ENCODE assay signal across 28 cellular contexts in the genomic region with DNA sequence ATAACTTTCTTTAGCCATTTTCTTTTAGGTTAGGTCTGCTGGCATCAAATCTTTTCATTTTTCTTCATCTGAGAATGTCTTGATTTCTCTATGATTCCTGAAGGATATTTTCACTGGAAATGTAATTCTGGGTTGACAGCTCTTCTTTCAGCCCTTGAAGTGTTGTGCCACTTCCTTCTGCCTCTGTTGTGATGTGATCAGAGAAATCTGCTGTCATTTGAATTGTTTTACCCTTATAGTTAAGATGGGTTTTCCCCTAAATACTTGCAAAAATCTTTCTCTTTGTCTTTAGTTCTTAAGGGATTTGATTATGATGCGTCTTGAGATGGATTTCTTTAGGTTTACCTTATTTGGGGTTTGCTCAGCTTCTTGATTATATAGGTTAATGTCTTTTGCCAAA. TPM values are rescaled to one million over a fixed set of nuclear protein-coding genes. Genes with fewer than 3 reads are reported as not detected.
DNase-seq lines count a peak whose midpoint lies in the region; ATAC-seq and TF ChIP-seq lines count a peak whose summit lies in the region.
"Had no signal": no experiment of that assay in that cellular context is flagged by ENCODE, and none has a peak within 500 bp of the region (broad histone marks: within the 10 kb centered on the region; RNA-seq: fewer than 3 reads in every experiment).

No MANE protein-coding gene starts in this region.

- H3K9me3 Mint-ChIP-seq in CD4-positive, CD25-positive, alpha-beta regulatory T cell = peaks cover 0 to 10% (median 1%) of the 10 kb centered on the region in 7 donors
- H3K9me3 Mint-ChIP-seq in GM23338 (no peaks in the 10 kb centered on the region), naive B cell (peaks cover 0 to 12% (median 2%) of the 10 kb centered on the region in 7 donors)
- no peaks in the 10 kb centered on the region for H3K9me3 Mint-ChIP-seq in activated naive CD8-positive, alpha-beta T cell (ENCODE audit: low read depth)

- peaks cover 32% of the 10 kb centered on the region for H3K4me1 ChIP-seq in CD4-positive, CD25-positive, alpha-beta regulatory T cell (ENCODE audit: control insufficient read depth, insufficient read depth, low read length, poor library complexity, severe bottlenecking)
- peaks cover 16% of the 10 kb centered on the region for H3K4me1 ChIP-seq in GM23338 (ENCODE audit: insufficient read depth)
- H3K4me1 ChIP-seq: breast epithelium had no signal

- ATAC-seq in CD4-positive, CD25-positive, alpha-beta regulatory T cell (ENCODE audit: low read depth in 2 of 2) = no peak
- ATAC-seq in GM23338 (no peak), naive B cell (ENCODE audit: low read depth in 2 of 2) (peak; percentile 54 to 58), omental fat pad (ENCODE audit: low FRiP score) (no peak)
- ATAC-seq: left colon had no signal

- H4K20me1 ChIP-seq in GM23338 (replicated peaks; ENCODE audit: insufficient read depth) = no peaks in the 10 kb centered on the region

- no peaks in the 10 kb centered on the region for H3K36me3 ChIP-seq in CD4-positive, CD25-positive, alpha-beta regulatory T cell (ENCODE audit: control insufficient read depth, insufficient read depth, low read length)
- no peaks in the 10 kb centered on the region for H3K36me3 ChIP-seq in GM23338 (ENCODE audit: insufficient read depth)
- H3K36me3 ChIP-seq: breast epithelium, sigmoid colon, uterus had no signal

- no peak for TF ChIP-seq CTCF in GM23338 (conservative IDR thresholded peaks at IDR 0.05; ENCODE audit: low read depth in 2 of 2)
- no peak for TF ChIP-seq CTCF in omental fat pad (IDR thresholded peaks at IDR 0.05)
- TF ChIP-seq CTCF in GM10266 (IDR thresholded peaks at IDR 0.05; ENCODE audit: control insufficient read depth, insufficient read depth, low read depth, missing control alignments) = no peak

- H3K4me3 ChIP-seq in CD4-positive, CD25-positive, alpha-beta regulatory T cell (ENCODE audit: low read depth, low read length) = peak overlapping the region; percentile 60
- H3K4me3 ChIP-seq in GM23338 = no peak overlapping the region
- H3K4me3 ChIP-seq: BLaER1, breast epithelium, sigmoid colon, suprapubic skin, uterus had no signal

- H3K4me2 ChIP-seq in GM23338 = peak overlapping the region; percentile 48

- no peaks in the 10 kb centered on the region for H3F3A ChIP-seq in GM23338 (replicated peaks; ENCODE audit: low read depth)

- peaks cover 95% of the 10 kb centered on the region for H3K79me2 ChIP-seq in GM23338 (replicated peaks; ENCODE audit: insufficient read depth)

- peak overlapping the region in 2 of 3 donors; percentile 16 to 55 for H3K27ac Mint-ChIP-seq in CD4-positive, CD25-positive, alpha-beta regulatory T cell
- H3K27ac Mint-ChIP-seq in GM23338 (no peak overlapping the region), naive B cell (peak overlapping the region in 5 of 6 donors; percentile 0 to 12 (median 8))
- H3K27ac Mint-ChIP-seq in activated naive CD8-positive, alpha-beta T cell = peak overlapping the region; percentile 41
- H3K27ac Mint-ChIP-seq: activated CD4-positive, alpha-beta T cell treated with anti-CD3 and anti-CD28 coated beads, Interleukin-2, amount 10 ng/mL, durations not matched to agents 7 days and 5 days; nephron had no signal

- H3K4me3 Mint-ChIP-seq in CD4-positive, CD25-positive, alpha-beta regulatory T cell = peak overlapping the region; percentile 42 to 75 (median 62)
- H3K4me3 Mint-ChIP-seq in GM23338 (no peak overlapping the region), naive B cell (peak overlapping the region in 4 of 8 donors; percentile 2 to 33 (median 14))
- peak overlapping the region; percentile 24 for H3K4me3 Mint-ChIP-seq in activated naive CD8-positive, alpha-beta T cell
- H3K4me3 Mint-ChIP-seq: activated CD4-positive, alpha-beta T cell treated with anti-CD3 and anti-CD28 coated beads, Interleukin-2, amount 10 ng/mL, durations not matched to agents 7 days and 5 days; nephron had no signal

- no peaks in the 10 kb centered on the region for H3K9me2 ChIP-seq in GM23338 (ENCODE audit: insufficient read depth)

- DNase-seq in CD4-positive, CD25-positive, alpha-beta regulatory T cell = peak in 1 of 3 donors; percentile 19
- DNase-seq in GM23338 (ENCODE audit: low spot score) = no peak
- no peak for DNase-seq in naive B cell
- no peak for DNase-seq in omental fat pad (ENCODE audit: low spot score)
- DNase-seq in NCI-H146 treated with DMSO at 0.1 percent for 48 hours (lab: John Stamatoyannopoulos, UW; ENCODE audit: unreplicated experiment) = no peak
- DNase-seq in SK-N-DZ (ENCODE audit: low spot score) = no peak
- no peak for DNase-seq in GM10266 (ENCODE audit: extremely low spot score)
- DNase-seq: activated CD4-positive, alpha-beta T cell treated with anti-CD3 and anti-CD28 coated beads, Interleukin-2, amount 10 ng/mL, durations not matched to agents 7 days and 5 days; amniotic stem cell; DMS 273 treated with DMSO at 0.1 percent for 48 hours; GF-D8; glutamatergic neuron; left colon; mesendoderm; NCI-H1105; NCI-H2081; NCI-H345; NCI-H82; posterior cingulate gyrus; SIG-M5; sigmoid colon; T-helper 1 cell; uterus had no signal

- peaks cover 15% of the 10 kb centered on the region for H3K36me3 Mint-ChIP-seq in CD4-positive, CD25-positive, alpha-beta regulatory T cell
- H3K36me3 Mint-ChIP-seq in GM23338 (ENCODE audit: low read depth) (no peaks in the 10 kb centered on the region; the same call in 2 of the 3 replicates), naive B cell (peaks cover 4 to 8% of the 10 kb centered on the region in 2 donors)
- H3K36me3 Mint-ChIP-seq in activated naive CD8-positive, alpha-beta T cell = peaks cover 5% of the 10 kb centered on the region

- H3K27me3 Mint-ChIP-seq in CD4-positive, CD25-positive, alpha-beta regulatory T cell = no peaks in the 10 kb centered on the region
- no peaks in the 10 kb centered on the region for H3K27me3 Mint-ChIP-seq in GM23338 (ENCODE audit: insufficient read depth, low read depth, poor library complexity)
- no peaks in the 10 kb centered on the region for H3K27me3 Mint-ChIP-seq in activated naive CD8-positive, alpha-beta T cell
- no peaks in the 10 kb centered on the region for H3K27me3 Mint-ChIP-seq in naive B cell
- H3K27me3 Mint-ChIP-seq: activated CD4-positive, alpha-beta T cell treated with anti-CD3 and anti-CD28 coated beads, Interleukin-2, amount 10 ng/mL, durations not matched to agents 7 days and 5 days had no signal

- H3K27me3 ChIP-seq in CD4-positive, CD25-positive, alpha-beta regulatory T cell (ENCODE audit: control insufficient read depth, insufficient read depth, low read length) = no peaks in the 10 kb centered on the region
- H3K27me3 ChIP-seq in GM23338 (ENCODE audit: insufficient read depth) = no peaks in the 10 kb centered on the region
- H3K27me3 ChIP-seq: BLaER1, breast epithelium, sigmoid colon, suprapubic skin, uterus had no signal

- no peak overlapping the region for H2AFZ ChIP-seq in GM23338

- no peaks in the 10 kb centered on the region for H3K9me3 ChIP-seq in CD4-positive, CD25-positive, alpha-beta regulatory T cell (ENCODE audit: control insufficient read depth in 2 of 2, low read length in 2 of 2)

- H3K27ac ChIP-seq in CD4-positive, CD25-positive, alpha-beta regulatory T cell (ENCODE audit: insufficient read depth, low read length, poor library complexity, severe bottlenecking) = no peak overlapping the region
- H3K27ac ChIP-seq in GM23338 (ENCODE audit: low read depth) = peak overlapping the region; percentile 35; the same call in 1 of the 2 replicates
- H3K27ac ChIP-seq: BLaER1, breast epithelium, sigmoid colon, suprapubic skin, uterus had no signal

- peaks cover 39 to 77% (median 60%) of the 10 kb centered on the region in 4 donors for H3K4me1 Mint-ChIP-seq in CD4-positive, CD25-positive, alpha-beta regulatory T cell
- H3K4me1 Mint-ChIP-seq in GM23338 (peaks cover 34% of the 10 kb centered on the region), naive B cell (peaks cover 35 to 59% (median 52%) of the 10 kb centered on the region in 3 donors)
- H3K4me1 Mint-ChIP-seq in activated naive CD8-positive, alpha-beta T cell (ENCODE audit: low read depth) = peaks cover 74% of the 10 kb centered on the region

TF ChIP-seq in GM23338, 12 proteins besides CTCF, POLR2A, EP300 and RAD21 (continues in another document):
- TF ChIP-seq EZH2phosphoT487 (IDR thresholded peaks at IDR 0.05; ENCODE audit: unreplicated experiment) = no peak

RNA-seq across cellular contexts. Expression of a gene that starts 23.0 kb away (rescaled TPM):
- 79.0 TPM for total RNA-seq in CD4-positive, CD25-positive, alpha-beta regulatory T cell
- polyA plus RNA-seq in CD4-positive, CD25-positive, alpha-beta regulatory T cell = 10 to 100 TPM; 35.7 to 50.1 (median 39.5) TPM
- total RNA-seq in GM23338 (2014; rRNA removed; shearing (Covaris generic)) = 32.1 and 36.7 TPM in 2 replicates
- polyA plus RNA-seq in GM23338 (2016; fragmentation: Nextera tagmentation; extraction: Ambion mirVana) = 15.5 and 16.3 TPM in 2 replicates
- polyA plus RNA-seq in naive B cell (ENCODE audit: low read depth in 6 of 6) = 10 to 100 TPM; 28.5 to 51.7 (median 33.3) TPM
- total RNA-seq in omental fat pad = 10 to 100 TPM; 61.0 to 83.3 (median 72.8) TPM
- 23.4 and 28.2 TPM in 2 replicates for polyA plus RNA-seq in SK-N-DZ (2014; cell fraction: cytosol; rRNA removed)
- 43.6 and 45.9 TPM in 2 replicates for polyA plus RNA-seq in SK-N-DZ (2014; cell fraction: nucleus; rRNA removed)

Comparison
In these comparisons a context has a peak if more than half of its experiments do, and no peak if none do; other contexts are left out.
1. ATAC-seq: peak in naive B cell (2 of 2); none in CD4-positive, CD25-positive, alpha-beta regulatory T cell (0 of 2), GM23338 (single experiment) and omental fat pad (single experiment).